1 cellular context compared by ENCODE assay signal in genomic region chr2:216111122-216111521, GRCh38.
TF ChIP-seq lines count a peak whose summit lies in the region.

No MANE protein-coding gene starts in this region.

TF ChIP-seq in GM12878, 131 proteins besides CTCF, POLR2A, EP300 and RAD21:
- TF ChIP-seq, protein P1, sequence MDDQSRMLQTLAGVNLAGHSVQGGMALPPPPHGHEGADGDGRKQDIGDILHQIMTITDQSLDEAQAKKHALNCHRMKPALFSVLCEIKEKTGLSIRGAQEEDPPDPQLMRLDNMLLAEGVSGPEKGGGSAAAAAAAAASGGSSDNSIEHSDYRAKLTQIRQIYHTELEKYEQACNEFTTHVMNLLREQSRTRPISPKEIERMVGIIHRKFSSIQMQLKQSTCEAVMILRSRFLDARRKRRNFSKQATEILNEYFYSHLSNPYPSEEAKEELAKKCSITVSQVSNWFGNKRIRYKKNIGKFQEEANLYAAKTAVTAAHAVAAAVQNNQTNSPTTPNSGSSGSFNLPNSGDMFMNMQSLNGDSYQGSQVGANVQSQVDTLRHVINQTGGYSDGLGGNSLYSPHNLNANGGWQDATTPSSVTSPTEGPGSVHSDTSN (IDR thresholded peaks at IDR 0.05; ENCODE audit: insufficient replicate concordance, low read depth, low read length): no peak
- TF ChIP-seq ZBTB33 (IDR thresholded peaks at IDR 0.05) (no peak), USF1 (IDR thresholded peaks at IDR 0.05; ENCODE audit: borderline replicate concordance, extremely low read length, insufficient read depth, low read depth, low read length) (no peak), CHD2 (IDR thresholded peaks at IDR 0.05; ENCODE audit: borderline replicate concordance, low read depth, low read length) (no peak), MAX (IDR thresholded peaks at IDR 0.05; ENCODE audit: low read depth, low read length) (no peak), RELB (IDR thresholded peaks at IDR 0.05; ENCODE audit: low read depth) (no peak), PAX8 (IDR thresholded peaks at IDR 0.05) (no peak), NFXL1 (IDR thresholded peaks at IDR 0.05; ENCODE audit: borderline replicate concordance) (no peak)
- TF ChIP-seq, protein P2, sequence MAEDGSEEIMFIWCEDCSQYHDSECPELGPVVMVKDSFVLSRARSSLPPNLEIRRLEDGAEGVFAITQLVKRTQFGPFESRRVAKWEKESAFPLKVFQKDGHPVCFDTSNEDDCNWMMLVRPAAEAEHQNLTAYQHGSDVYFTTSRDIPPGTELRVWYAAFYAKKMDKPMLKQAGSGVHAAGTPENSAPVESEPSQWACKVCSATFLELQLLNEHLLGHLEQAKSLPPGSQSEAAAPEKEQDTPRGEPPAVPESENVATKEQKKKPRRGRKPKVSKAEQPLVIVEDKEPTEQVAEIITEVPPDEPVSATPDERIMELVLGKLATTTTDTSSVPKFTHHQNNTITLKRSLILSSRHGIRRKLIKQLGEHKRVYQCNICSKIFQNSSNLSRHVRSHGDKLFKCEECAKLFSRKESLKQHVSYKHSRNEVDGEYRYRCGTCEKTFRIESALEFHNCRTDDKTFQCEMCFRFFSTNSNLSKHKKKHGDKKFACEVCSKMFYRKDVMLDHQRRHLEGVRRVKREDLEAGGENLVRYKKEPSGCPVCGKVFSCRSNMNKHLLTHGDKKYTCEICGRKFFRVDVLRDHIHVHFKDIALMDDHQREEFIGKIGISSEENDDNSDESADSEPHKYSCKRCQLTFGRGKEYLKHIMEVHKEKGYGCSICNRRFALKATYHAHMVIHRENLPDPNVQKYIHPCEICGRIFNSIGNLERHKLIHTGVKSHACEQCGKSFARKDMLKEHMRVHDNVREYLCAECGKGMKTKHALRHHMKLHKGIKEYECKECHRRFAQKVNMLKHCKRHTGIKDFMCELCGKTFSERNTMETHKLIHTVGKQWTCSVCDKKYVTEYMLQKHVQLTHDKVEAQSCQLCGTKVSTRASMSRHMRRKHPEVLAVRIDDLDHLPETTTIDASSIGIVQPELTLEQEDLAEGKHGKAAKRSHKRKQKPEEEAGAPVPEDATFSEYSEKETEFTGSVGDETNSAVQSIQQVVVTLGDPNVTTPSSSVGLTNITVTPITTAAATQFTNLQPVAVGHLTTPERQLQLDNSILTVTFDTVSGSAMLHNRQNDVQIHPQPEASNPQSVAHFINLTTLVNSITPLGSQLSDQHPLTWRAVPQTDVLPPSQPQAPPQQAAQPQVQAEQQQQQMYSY (CRISPR knock-in tag; IDR thresholded peaks at IDR 0.05): no peak
- TF ChIP-seq, protein P3, sequence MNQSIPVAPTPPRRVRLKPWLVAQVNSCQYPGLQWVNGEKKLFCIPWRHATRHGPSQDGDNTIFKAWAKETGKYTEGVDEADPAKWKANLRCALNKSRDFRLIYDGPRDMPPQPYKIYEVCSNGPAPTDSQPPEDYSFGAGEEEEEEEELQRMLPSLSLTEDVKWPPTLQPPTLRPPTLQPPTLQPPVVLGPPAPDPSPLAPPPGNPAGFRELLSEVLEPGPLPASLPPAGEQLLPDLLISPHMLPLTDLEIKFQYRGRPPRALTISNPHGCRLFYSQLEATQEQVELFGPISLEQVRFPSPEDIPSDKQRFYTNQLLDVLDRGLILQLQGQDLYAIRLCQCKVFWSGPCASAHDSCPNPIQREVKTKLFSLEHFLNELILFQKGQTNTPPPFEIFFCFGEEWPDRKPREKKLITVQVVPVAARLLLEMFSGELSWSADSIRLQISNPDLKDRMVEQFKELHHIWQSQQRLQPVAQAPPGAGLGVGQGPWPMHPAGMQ (IDR thresholded peaks at IDR 0.05; ENCODE audit: borderline replicate concordance): no peak
